In the genomic region with DNA sequence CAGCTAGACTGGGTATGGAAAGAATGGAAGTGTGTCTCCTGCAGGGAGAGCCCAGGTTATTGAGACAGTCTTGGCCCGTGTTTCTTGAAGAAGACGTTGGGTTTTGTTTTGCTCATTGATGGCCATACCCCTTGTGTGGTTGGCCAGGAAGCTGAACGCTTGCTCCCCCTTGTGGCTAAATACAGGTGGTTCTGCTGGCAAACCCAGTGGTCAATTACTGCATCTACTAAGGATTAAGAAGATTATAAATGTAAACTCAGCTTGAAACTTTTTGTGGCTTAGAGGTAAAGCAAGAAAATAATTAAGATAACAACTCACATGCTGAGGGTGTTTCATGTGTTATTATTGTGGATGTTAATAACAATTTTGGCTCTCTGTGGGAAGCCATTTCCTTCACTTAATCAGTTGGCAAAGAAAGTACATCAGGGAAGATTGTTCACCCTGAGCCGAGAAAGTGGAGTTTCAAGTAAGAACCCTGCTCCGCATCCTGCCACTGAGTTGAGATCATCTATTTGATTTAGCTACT, we compare ENCODE assay signal across 9 cellular contexts.
A peak's percentile ranks its signal among the peaks of the same experiment; 100 is the strongest.
DNase-seq lines count a peak whose midpoint lies in the region; ATAC-seq, FAIRE-seq and TF ChIP-seq lines count a peak whose summit lies in the region.
"Had no signal": no experiment of that assay in that cellular context is flagged by ENCODE, and none has a peak within 500 bp of the region (broad histone marks: within the 10 kb centered on the region; RNA-seq: fewer than 3 reads in every experiment).

No MANE protein-coding gene starts in this region.

- in situ Hi-C loops in K562 (cut with MboI), result loop anchor here (25.0 kb wide), 1 partner anchor 249 kb away; no protein-coding TSS in a partner anchor

- no peak overlapping the region for H3K27ac ChIP-seq in K562 (ENCODE audit: extremely low read depth, low read depth, low read length)
- H3K27ac ChIP-seq: epithelial cell of prostate had no signal

- H3K9me3 ChIP-seq in K562 (replicated peaks; ENCODE audit: control insufficient read depth, insufficient read depth, low read depth, low read length), result no peaks in the 10 kb centered on the region

- peaks cover 0 to 6% of the 10 kb centered on the region in 2 experiments; a peak in 2 of 5 replicates for H3K4me1 ChIP-seq in K562 (replicated peaks in 1 of 2; ENCODE audit: control insufficient read depth in 2 of 2, insufficient read depth in 2 of 2, low read length in 2 of 2)

- no peaks in the 10 kb centered on the region for H3K9me1 ChIP-seq in K562 (ENCODE audit: control insufficient read depth, insufficient read depth, low read length)

- no peaks in the 10 kb centered on the region for H3K36me3 ChIP-seq in K562 (ENCODE audit: control insufficient read depth, insufficient read depth, low read length)

- peak; percentile 21 for DNase-seq in GM04503 (ENCODE audit: low read depth)
- DNase-seq in H54 (ENCODE audit: insufficient read length, low spot score), result peak; percentile 33
- DNase-seq in NAMALWA (ENCODE audit: low spot score), result peak; percentile 94
- peak; percentile 44 for DNase-seq in SW480 (ENCODE audit: low spot score)
- DNase-seq in K562 (ENCODE audit: extremely low read depth in 1 of 4, low spot score in 3 of 4), result peak; percentile 67 to 80 (median 75)
- DNase-seq in immature natural killer cell, result peak; percentile 30 to 33 (median 30)
- DNase-seq in stimulated activated CD4-positive, alpha-beta T cell treated with anti-CD3 and anti-CD28 coated beads, Interleukin-15, amount 100 ng/mL, for 48 hours (ENCODE audit: low read depth in 2 of 2), result peak; percentile 25 to 40
- no peak for DNase-seq in occipital lobe (lab: John Stamatoyannopoulos, UW)

- H3K9me3 Mint-ChIP-seq in immature natural killer cell, result no peaks in the 10 kb centered on the region

- ATAC-seq in K562, result peak; percentile 94

- intact Hi-C loops in K562 (cut with micrococcal nuclease), result loop anchor here (5.0 kb wide), 4 partner anchors 94 to 254 kb away; partner anchors contain the start of gene NEDD4L

- CTCF ChIA-PET in K562 (lab: Yijun Ruan, JAX; ENCODE audit: low intra/inter-chr PET ratio), result interaction anchor here (0.8 to 1.6 kb wide), 4 partner anchors 46 to 254 kb away, joined by 3 to 6 read pairs (median 5); no protein-coding TSS in a partner anchor

- peak overlapping the region; percentile 40; the same call in 1 of the 2 replicates for H3K4me2 ChIP-seq in K562 (ENCODE audit: insufficient read depth, low read length)

- peak; percentile 61 to 65 for TF ChIP-seq RAD21 in K562 (CRISPR knock-in tag; conservative IDR thresholded peaks at IDR 0.05 in 1 of 2, IDR thresholded peaks at IDR 0.05 in 1 of 2)

- POLR2A ChIA-PET in K562 (lab: Yijun Ruan, JAX), result no interaction called here

- H3K27me3 Mint-ChIP-seq in immature natural killer cell (ENCODE audit: low read depth in 3 of 3), result peaks cover 6 to 15% (median 9%) of the 10 kb centered on the region in 3 donors

- H3K4me3 Mint-ChIP-seq in immature natural killer cell, result peak overlapping the region in 2 of 5 donors; percentile 28 to 36

- no peak overlapping the region for H3K27ac Mint-ChIP-seq in immature natural killer cell

- no peak for TF ChIP-seq POLR2A in H54 (IDR thresholded peaks at IDR 0.05; ENCODE audit: low read depth, low read length)
- no peak for TF ChIP-seq POLR2A in K562 (conservative IDR thresholded peaks at IDR 0.05)

- H3K4me3 ChIP-seq in K562, result no peak overlapping the region

- 16% methylated on average over 4 of the region's 5 CpGs for WGBS in K562 (ENCODE audit: insufficient coverage, low coverage, missing lambda C conversion rate)

- no TSS peak for BruUV-seq in K562 (replicated peaks; lab: Mats Ljungman, UMichigan)

- no peaks in the 10 kb centered on the region for H3K27me3 ChIP-seq in K562 (ENCODE audit: control insufficient read depth in 2 of 2, insufficient read depth in 2 of 2, low read length in 2 of 2)

- peak overlapping the region; percentile 56; the same call in 1 of the 2 replicates for H2AFZ ChIP-seq in K562 (ENCODE audit: low read depth, low read length)

- FAIRE-seq in H54 (lab: Jason Lieb, UNC), result peak; percentile 41
- peak; percentile 95 for FAIRE-seq in K562 (lab: Jason Lieb, UNC)

- no peak for TF ChIP-seq EP300 in K562 (IDR thresholded peaks at IDR 0.05; ENCODE audit: low read length)

- no peak overlapping the region for H3K9ac ChIP-seq in K562 (ENCODE audit: insufficient read depth in 1 of 2, low read depth in 2 of 2, low read length in 2 of 2)

- peak; percentile 80 to 93 (median 83) for TF ChIP-seq CTCF in K562 (IDR thresholded peaks at IDR 0.05 in 2 of 3, conservative IDR thresholded peaks at IDR 0.05 in 1 of 3; ENCODE audit: insufficient read depth in 2 of 3, low read depth in 1 of 3, low read length in 3 of 3)

- H3K79me2 ChIP-seq in K562 (ENCODE audit: control insufficient read depth, insufficient read depth, low read length), result peaks cover 18% of the 10 kb centered on the region; the same call in 2 of the 3 replicates

- H3K36me3 Mint-ChIP-seq in immature natural killer cell, result no peaks in the 10 kb centered on the region

- 0 out of 2 replicates have a peak, but pooled peaks cover 5% of the 10 kb centered on the region for H4K20me1 ChIP-seq in K562 (replicated peaks; ENCODE audit: control insufficient read depth, insufficient read depth, low read length)

- H3K4me1 Mint-ChIP-seq in immature natural killer cell, result peaks cover 11 to 15% of the 10 kb centered on the region in 2 donors

TF ChIP-seq in K562, 482 proteins besides CTCF, POLR2A, EP300 and RAD21 (continues in another document):
- TF ChIP-seq DEAF1 (CRISPR knock-in tag; IDR thresholded peaks at IDR 0.05) (peak; percentile 45; the same call in 1 of the 2 replicates), ZNF143 (CRISPR knock-in tag; IDR thresholded peaks at IDR 0.05) (no peak), ZNF785 (CRISPR knock-in tag; IDR thresholded peaks at IDR 0.05) (no peak), KLF10 (CRISPR knock-in tag; IDR thresholded peaks at IDR 0.05) (no peak), DIDO1 (tag; IDR thresholded peaks at IDR 0.05; ENCODE audit: low read depth) (no peak), EHMT2 (IDR thresholded peaks at IDR 0.05) (peak; percentile 54; the same call in 1 of the 2 replicates), HIVEP1 (CRISPR knock-in tag; IDR thresholded peaks at IDR 0.05) (no peak), SMC3 (conservative IDR thresholded peaks at IDR 0.05; ENCODE audit: insufficient read depth, low read depth, low read length) (peak; percentile 62), HOXB6 (CRISPR knock-in tag; IDR thresholded peaks at IDR 0.05; ENCODE audit: borderline replicate concordance) (no peak), KAT2B (IDR thresholded peaks at IDR 0.05; ENCODE audit: low read depth, low read length) (no peak)
- TF ChIP-seq, protein P1, sequence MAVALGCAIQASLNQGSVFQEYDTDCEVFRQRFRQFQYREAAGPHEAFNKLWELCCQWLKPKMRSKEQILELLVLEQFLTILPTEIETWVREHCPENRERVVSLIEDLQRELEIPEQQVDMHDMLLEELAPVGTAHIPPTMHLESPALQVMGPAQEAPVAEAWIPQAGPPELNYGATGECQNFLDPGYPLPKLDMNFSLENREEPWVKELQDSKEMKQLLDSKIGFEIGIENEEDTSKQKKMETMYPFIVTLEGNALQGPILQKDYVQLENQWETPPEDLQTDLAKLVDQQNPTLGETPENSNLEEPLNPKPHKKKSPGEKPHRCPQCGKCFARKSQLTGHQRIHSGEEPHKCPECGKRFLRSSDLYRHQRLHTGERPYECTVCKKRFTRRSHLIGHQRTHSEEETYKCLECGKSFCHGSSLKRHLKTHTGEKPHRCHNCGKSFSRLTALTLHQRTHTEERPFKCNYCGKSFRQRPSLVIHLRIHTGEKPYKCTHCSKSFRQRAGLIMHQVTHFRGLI (CRISPR knock-in tag; IDR thresholded peaks at IDR 0.05), result no peak
- TF ChIP-seq, protein P2, sequence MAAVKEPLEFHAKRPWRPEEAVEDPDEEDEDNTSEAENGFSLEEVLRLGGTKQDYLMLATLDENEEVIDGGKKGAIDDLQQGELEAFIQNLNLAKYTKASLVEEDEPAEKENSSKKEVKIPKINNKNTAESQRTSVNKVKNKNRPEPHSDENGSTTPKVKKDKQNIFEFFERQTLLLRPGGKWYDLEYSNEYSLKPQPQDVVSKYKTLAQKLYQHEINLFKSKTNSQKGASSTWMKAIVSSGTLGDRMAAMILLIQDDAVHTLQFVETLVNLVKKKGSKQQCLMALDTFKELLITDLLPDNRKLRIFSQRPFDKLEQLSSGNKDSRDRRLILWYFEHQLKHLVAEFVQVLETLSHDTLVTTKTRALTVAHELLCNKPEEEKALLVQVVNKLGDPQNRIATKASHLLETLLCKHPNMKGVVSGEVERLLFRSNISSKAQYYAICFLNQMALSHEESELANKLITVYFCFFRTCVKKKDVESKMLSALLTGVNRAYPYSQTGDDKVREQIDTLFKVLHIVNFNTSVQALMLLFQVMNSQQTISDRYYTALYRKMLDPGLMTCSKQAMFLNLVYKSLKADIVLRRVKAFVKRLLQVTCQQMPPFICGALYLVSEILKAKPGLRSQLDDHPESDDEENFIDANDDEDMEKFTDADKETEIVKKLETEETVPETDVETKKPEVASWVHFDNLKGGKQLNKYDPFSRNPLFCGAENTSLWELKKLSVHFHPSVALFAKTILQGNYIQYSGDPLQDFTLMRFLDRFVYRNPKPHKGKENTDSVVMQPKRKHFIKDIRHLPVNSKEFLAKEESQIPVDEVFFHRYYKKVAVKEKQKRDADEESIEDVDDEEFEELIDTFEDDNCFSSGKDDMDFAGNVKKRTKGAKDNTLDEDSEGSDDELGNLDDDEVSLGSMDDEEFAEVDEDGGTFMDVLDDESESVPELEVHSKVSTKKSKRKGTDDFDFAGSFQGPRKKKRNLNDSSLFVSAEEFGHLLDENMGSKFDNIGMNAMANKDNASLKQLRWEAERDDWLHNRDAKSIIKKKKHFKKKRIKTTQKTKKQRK (IDR thresholded peaks at IDR 0.05; ENCODE audit: borderline replicate concordance, low read depth, low read length), result no peak
